ENCODE assay signal across 15 cellular contexts in genomic region chr10:112738586-112739218, GRCh38.
DNase-seq lines count a peak whose midpoint lies in the region; ATAC-seq, FAIRE-seq and TF ChIP-seq lines count a peak whose summit lies in the region.
"Had no signal": no experiment of that assay in that cellular context is flagged by ENCODE, and none has a peak within 500 bp of the region (broad histone marks: within the 10 kb centered on the region; RNA-seq: fewer than 3 reads in every experiment).

No MANE protein-coding gene starts in this region.

- H3K4me1 ChIP-seq in cardiac muscle cell (ENCODE audit: low read depth) = peaks cover 30% of the 10 kb centered on the region
- peaks cover 4% of the 10 kb centered on the region for H3K4me1 ChIP-seq in endodermal cell (ENCODE audit: control insufficient read depth, insufficient read depth, low read length)

- no peak for FAIRE-seq in HTR-8/SVneo (lab: Jason Lieb, UNC)
- FAIRE-seq: G401.6, GM12892, GM19239 had no signal

- 66 to 89% methylated on average over 7 to 9 of the region's 9 CpGs for WGBS in endodermal cell (ENCODE audit: insufficient coverage in 1 of 2, insufficient read length in 1 of 2), 2 experiments

- TF ChIP-seq CTCF in cardiac muscle cell (IDR thresholded peaks at IDR 0.05; ENCODE audit: low read depth, low read length) (no peak), endodermal cell (conservative IDR thresholded peaks at IDR 0.05) (no peak), neural crest cell (conservative IDR thresholded peaks at IDR 0.05) (no peak)

- no peaks in the 10 kb centered on the region for H3K27me3 Mint-ChIP-seq in endodermal cell (ENCODE audit: insufficient read depth)
- no peaks in the 10 kb centered on the region for H3K27me3 Mint-ChIP-seq in neural crest cell (ENCODE audit: low read depth)

- H3K4me3 ChIP-seq in cardiac muscle cell (no peak overlapping the region), endodermal cell (ENCODE audit: low read length) (no peak overlapping the region), MG63 (no peak overlapping the region)
- H3K4me3 ChIP-seq: SK-N-MC had no signal

- intact Hi-C loops in Right ventricle myocardium superior (cut with DNase I) = no loop called here

- H3K27me3 ChIP-seq in cardiac muscle cell = peaks cover 3% of the 10 kb centered on the region
- no peaks in the 10 kb centered on the region for H3K27me3 ChIP-seq in endodermal cell (ENCODE audit: control insufficient read depth, insufficient read depth, low read length, poor library complexity, severe bottlenecking)
- H3K27me3 ChIP-seq in MG63 = no peaks in the 10 kb centered on the region

- no peaks in the 10 kb centered on the region for H3K36me3 ChIP-seq in cardiac muscle cell
- no peaks in the 10 kb centered on the region for H3K36me3 ChIP-seq in endodermal cell (ENCODE audit: control insufficient read depth, insufficient read depth, low read length)
- H3K36me3 ChIP-seq in MG63 = no peaks in the 10 kb centered on the region

- no peaks in the 10 kb centered on the region for H3K9me3 Mint-ChIP-seq in endodermal cell
- no peaks in the 10 kb centered on the region for H3K9me3 Mint-ChIP-seq in neural crest cell

- no peaks in the 10 kb centered on the region for H3K9me3 ChIP-seq in cardiac muscle cell (ENCODE audit: low read depth)
- H3K9me3 ChIP-seq in endodermal cell (ENCODE audit: control insufficient read depth, low read length) = no peaks in the 10 kb centered on the region
- H3K9me3 ChIP-seq in MG63 = peaks cover 2% of the 10 kb centered on the region; the same call in 1 of the 2 replicates

- ATAC-seq in Right ventricle myocardium superior (ENCODE audit: poor library complexity) = no peak
- ATAC-seq: HCT116 had no signal

- no peak overlapping the region for H3K27ac Mint-ChIP-seq in endodermal cell
- peak overlapping the region; percentile 28 for H3K27ac Mint-ChIP-seq in neural crest cell (ENCODE audit: unreplicated experiment)

- H3K36me3 Mint-ChIP-seq in endodermal cell (ENCODE audit: low read depth) = peaks cover 2% of the 10 kb centered on the region
- H3K36me3 Mint-ChIP-seq in neural crest cell (ENCODE audit: low read depth) = peaks cover 3% of the 10 kb centered on the region

- H3K4me1 Mint-ChIP-seq in endodermal cell = peaks cover 41% of the 10 kb centered on the region
- H3K4me1 Mint-ChIP-seq in neural crest cell = peaks cover 61% of the 10 kb centered on the region

- H3K4me3 Mint-ChIP-seq in endodermal cell (no peak overlapping the region), neural crest cell (no peak overlapping the region)

- H3K27ac ChIP-seq in cardiac muscle cell (no peak overlapping the region), endodermal cell (ENCODE audit: low read depth, low read length) (peak overlapping the region; percentile 42)
- H3K27ac ChIP-seq: SK-N-MC had no signal

- DNase-seq in cardiac muscle cell (ENCODE audit: low read depth in 1 of 2, low spot score in 1 of 2) = peak; percentile 32 to 55
- DNase-seq in Right ventricle myocardium superior = no peak
- no peak for DNase-seq in endodermal cell
- DNase-seq in neural crest cell (ENCODE audit: low read depth, low spot score) = no peak
- no peak for DNase-seq in mesenteric fat pad (ENCODE audit: low spot score)
- no peak for DNase-seq in MG63
- no peak for DNase-seq in HTR-8/SVneo (ENCODE audit: insufficient read length, low spot score)
- no peak for DNase-seq in DMS 273 treated with DMSO at 0.1 percent for 48 hours (lab: John Stamatoyannopoulos, UW)
- DNase-seq: C1 segment of cervical spinal cord, NCI-H2107 had no signal

- H3K9ac ChIP-seq in endodermal cell (ENCODE audit: extremely low read depth, low read length, poor library complexity, severe bottlenecking) = no peak overlapping the region

Comparison
In these comparisons a context has a peak if more than half of its experiments do, and no peak if none do; other contexts are left out.
1. DNase-seq: peak in cardiac muscle cell (2 of 2); none in Right ventricle myocardium superior (single experiment), endodermal cell (single experiment), neural crest cell (single experiment), mesenteric fat pad (single experiment), MG63 (single experiment), HTR-8/SVneo (single experiment) and DMS 273 treated with DMSO at 0.1 percent for 48 hours (single experiment).